In the genomic region with DNA sequence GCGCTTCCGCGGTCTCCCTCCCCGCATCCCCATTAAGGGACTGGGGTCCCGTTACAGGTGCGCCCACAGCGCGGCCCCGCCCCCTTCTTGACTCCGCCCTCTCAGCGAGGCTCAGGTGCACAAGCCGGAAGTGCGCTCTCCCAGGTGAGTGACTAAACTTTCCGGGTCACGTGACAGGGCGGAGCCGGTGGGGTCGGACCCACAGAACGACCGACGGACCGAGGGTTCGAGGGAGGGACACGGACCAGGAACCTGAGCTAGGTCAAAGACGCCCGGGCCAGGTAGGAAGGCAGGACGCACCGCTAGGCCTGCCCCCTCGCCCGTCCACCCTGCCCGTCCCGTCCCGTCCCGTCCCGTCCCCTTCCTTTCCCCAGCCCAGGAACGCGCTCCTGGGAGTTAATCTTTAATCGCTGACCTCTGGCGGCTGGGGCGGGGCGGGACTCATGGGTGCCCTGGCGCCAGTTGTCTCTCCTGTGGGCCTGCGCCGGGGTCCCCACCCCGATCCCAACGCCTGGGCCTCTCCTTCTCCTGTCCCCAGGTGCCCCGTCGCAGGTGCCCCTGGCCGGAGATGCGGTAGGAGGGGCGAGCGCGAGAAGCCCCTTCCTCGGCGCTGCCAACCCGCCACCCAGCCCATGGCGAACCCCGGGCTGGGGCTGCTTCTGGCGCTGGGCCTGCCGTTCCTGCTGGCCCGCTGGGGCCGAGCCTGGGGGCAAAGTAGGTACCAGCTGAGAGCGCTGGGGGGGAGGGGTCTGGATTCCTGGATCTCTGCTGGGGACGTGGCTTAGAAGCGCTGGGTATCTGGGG, we compare ENCODE assay signal across 8 cellular contexts. TPM values are rescaled to one million over a fixed set of nuclear protein-coding genes. Genes with fewer than 3 reads are reported as not detected.
DNase-seq lines count a peak whose midpoint lies in the region; ATAC-seq and TF ChIP-seq lines count a peak whose summit lies in the region.

A gene with protein sequence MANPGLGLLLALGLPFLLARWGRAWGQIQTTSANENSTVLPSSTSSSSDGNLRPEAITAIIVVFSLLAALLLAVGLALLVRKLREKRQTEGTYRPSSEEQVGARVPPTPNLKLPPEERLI (plus strand): TSS at position 202 of the 804 bp plus-strand sequence. CDS start 431 bp downstream, at position 633.

- H3K36me3 Mint-ChIP-seq in activated naive CD8-positive, alpha-beta T cell treated with anti-CD3 and anti-CD28 coated beads, Interleukin-2, amount 50 U/mL, for 24 hours (ENCODE audit: low read depth) = peaks cover 5% of the 10 kb centered on the region
- H3K36me3 Mint-ChIP-seq in immature natural killer cell = peaks cover 0 to 4% (median 4%) of the 10 kb centered on the region in 3 donors

- H3K4me1 Mint-ChIP-seq in activated naive CD8-positive, alpha-beta T cell treated with anti-CD3 and anti-CD28 coated beads, Interleukin-2, amount 50 U/mL, for 24 hours = peaks cover 7% of the 10 kb centered on the region
- H3K4me1 Mint-ChIP-seq in immature natural killer cell = peaks cover 11% of the 10 kb centered on the region in 2 donors

- H3K9me3 ChIP-seq in mesodermal cell (ENCODE audit: control insufficient read depth, low read length) = no peaks in the 10 kb centered on the region

- H3K27ac ChIP-seq in mesodermal cell (ENCODE audit: low read depth, low read length, severe bottlenecking) (no peak within 1 kb of the TSS), brain microvascular endothelial cell (no peak within 1 kb of the TSS)

- peak within 1 kb of the TSS; percentile 14 for H3K4me3 Mint-ChIP-seq in activated naive CD8-positive, alpha-beta T cell treated with anti-CD3 and anti-CD28 coated beads, Interleukin-2, amount 50 U/mL, for 24 hours
- no peak within 1 kb of the TSS for H3K4me3 Mint-ChIP-seq in immature natural killer cell

- in situ Hi-C loops in ACHN (cut with HindIII; ENCODE audit: low pct_ligation_motif_present, low pct_unique_long_range_greater_than_20kb, low sequenced_read_pairs) = no loop called here
- in situ Hi-C loops in brain microvascular endothelial cell (cut with HindIII; ENCODE audit: low pct_ligation_motif_present, low sequenced_read_pairs) = no loop called here

- 3 to 5% methylated on average over 43 to 52 of the region's 65 CpGs for WGBS in mesodermal cell (ENCODE audit: insufficient coverage in 2 of 2), 2 experiments

- H3K27ac Mint-ChIP-seq in activated naive CD8-positive, alpha-beta T cell treated with anti-CD3 and anti-CD28 coated beads, Interleukin-2, amount 50 U/mL, for 24 hours = no peak within 1 kb of the TSS
- H3K27ac Mint-ChIP-seq in immature natural killer cell = no peak within 1 kb of the TSS

- DNase-seq in ACHN = peak; percentile 62
- DNase-seq in NCI-H1930 (lab: John Stamatoyannopoulos, UW) = peak; percentile 11 to 15
- DNase-seq in activated naive CD8-positive, alpha-beta T cell treated with anti-CD3 and anti-CD28 coated beads, Interleukin-2, amount 50 U/mL, for 24 hours = peak; percentile 29
- no peak for DNase-seq in NCI-H748 (lab: John Stamatoyannopoulos, UW; ENCODE audit: unreplicated experiment)
- no peak for DNase-seq in immature natural killer cell
- DNase-seq in brain microvascular endothelial cell = no peak

- no peak for TF ChIP-seq CTCF in brain microvascular endothelial cell (IDR thresholded peaks at IDR 0.05; ENCODE audit: low read depth, low read length, missing control alignments)

- H3K36me3 ChIP-seq in mesodermal cell (ENCODE audit: control insufficient read depth, insufficient read depth, low read length) (no peaks in the 10 kb centered on the region), brain microvascular endothelial cell (replicated peaks) (no peaks in the 10 kb centered on the region)

- peaks cover 18% of the 10 kb centered on the region for H3K27me3 ChIP-seq in brain microvascular endothelial cell (replicated peaks)

- no peaks in the 10 kb centered on the region for H3K4me1 ChIP-seq in mesodermal cell (ENCODE audit: control insufficient read depth, insufficient read depth, low read length, poor library complexity, severe bottlenecking)

- no peaks in the 10 kb centered on the region for H3K9me3 Mint-ChIP-seq in activated naive CD8-positive, alpha-beta T cell treated with anti-CD3 and anti-CD28 coated beads, Interleukin-2, amount 50 U/mL, for 24 hours
- no peaks in the 10 kb centered on the region for H3K9me3 Mint-ChIP-seq in immature natural killer cell

- H3K4me3 ChIP-seq in mesodermal cell (ENCODE audit: extremely low read depth, insufficient read depth, low read length, poor library complexity, severe bottlenecking) (peak within 1 kb of the TSS; percentile 2), brain microvascular endothelial cell (ENCODE audit: low read depth, low read length) (no peak within 1 kb of the TSS)

- no peaks in the 10 kb centered on the region for H3K27me3 Mint-ChIP-seq in activated naive CD8-positive, alpha-beta T cell treated with anti-CD3 and anti-CD28 coated beads, Interleukin-2, amount 50 U/mL, for 24 hours
- peaks cover 6 to 8% (median 7%) of the 10 kb centered on the region in 3 donors for H3K27me3 Mint-ChIP-seq in immature natural killer cell (ENCODE audit: low read depth in 3 of 3)

- no peak for ATAC-seq in activated naive CD8-positive, alpha-beta T cell treated with anti-CD3 and anti-CD28 coated beads, Interleukin-2, amount 50 U/mL, for 24 hours
- ATAC-seq in HG03097 (IDR thresholded peaks at IDR 0.05; ENCODE audit: low FRiP score, unreplicated experiment) = no peak

RNA-seq across cellular contexts. Expression of the gene that starts here (rescaled TPM):
- not detected for polyA plus RNA-seq in mesodermal cell (2013, experiment 1 of 2)
- polyA plus RNA-seq in mesodermal cell (2013, experiment 2 of 2) = 0.30 TPM
- polyA plus RNA-seq in immature natural killer cell = under 1 TPM in 1 of 3 donors, not detected in 2; 0.39 TPM

Comparison
In these comparisons a context has a peak if more than half of its experiments do, and no peak if none do; other contexts are left out.
1. DNase-seq: peak in ACHN (single experiment), NCI-H1930 (2 of 2) and activated naive CD8-positive, alpha-beta T cell treated with anti-CD3 and anti-CD28 coated beads, Interleukin-2, amount 50 U/mL, for 24 hours (single experiment); none in NCI-H748 (single experiment), immature natural killer cell (0 of 3) and brain microvascular endothelial cell (single experiment).